In the genomic region with DNA sequence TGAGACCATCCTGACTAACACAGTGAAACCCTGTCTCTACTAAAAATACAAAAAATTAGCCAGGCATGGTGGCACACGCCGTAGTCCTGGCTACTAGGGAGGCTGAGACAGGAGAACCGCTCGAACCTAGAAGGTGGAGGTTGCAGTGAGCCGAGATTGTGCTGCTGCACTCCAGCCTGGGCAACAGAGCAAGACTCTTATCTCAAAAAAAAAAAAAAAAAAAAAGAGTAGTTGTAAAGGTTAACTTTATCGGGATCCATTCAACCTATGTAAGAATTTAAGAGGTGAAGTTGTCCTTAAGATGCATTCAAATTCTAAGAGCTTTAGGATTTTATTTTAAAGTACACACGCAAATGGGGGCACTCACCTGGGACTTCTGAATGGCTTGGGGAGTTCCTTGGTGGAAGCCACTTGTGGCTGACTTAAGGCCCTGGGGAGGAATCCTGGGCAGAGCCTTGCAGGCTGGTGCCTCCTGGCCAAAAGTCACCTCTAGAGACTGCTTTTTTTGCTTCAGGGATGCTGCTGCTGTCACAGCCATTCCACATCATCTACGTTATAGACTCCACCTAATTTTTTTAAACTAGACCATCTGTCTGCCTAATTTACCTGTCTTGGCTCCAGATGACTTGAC, we compare ENCODE assay signal across 19 cellular contexts. TPM values are rescaled to one million over a fixed set of nuclear protein-coding genes. Genes with fewer than 3 reads are reported as not detected.
DNase-seq lines count a peak whose midpoint lies in the region; ATAC-seq and TF ChIP-seq lines count a peak whose summit lies in the region.
"Had no signal": no experiment of that assay in that cellular context is flagged by ENCODE, and none has a peak within 500 bp of the region (broad histone marks: within the 10 kb centered on the region; RNA-seq: fewer than 3 reads in every experiment).

No MANE protein-coding gene starts in this region.

- H3K27ac ChIP-seq in SU-DHL-6 (ENCODE audit: low read depth, low read length) = peak overlapping the region; percentile 94

- H3K4me2 ChIP-seq in SU-DHL-6 (ENCODE audit: low read depth, low read length, poor library complexity, severe bottlenecking) = peak overlapping the region; percentile 97

- peak overlapping the region; percentile 90 for H3K9ac ChIP-seq in SU-DHL-6 (ENCODE audit: low read length)

- H3K9me3 ChIP-seq in SU-DHL-6 (ENCODE audit: insufficient read depth, low read length) (no peaks in the 10 kb centered on the region), MG63 (no peaks in the 10 kb centered on the region)

- H3K27me3 ChIP-seq in SU-DHL-6 (ENCODE audit: low read length) = no peaks in the 10 kb centered on the region
- H3K27me3 ChIP-seq in MG63 = no peaks in the 10 kb centered on the region

- no peak for ATAC-seq in activated CD4-positive, alpha-beta T cell treated with anti-CD3 and anti-CD28 coated beads for 36 hours
- ATAC-seq in naive thymus-derived CD8-positive, alpha-beta T cell = no peak
- ATAC-seq in GM18519 (IDR thresholded peaks at IDR 0.05; ENCODE audit: low FRiP score, unreplicated experiment) = no peak
- ATAC-seq: right cardiac atrium, Right ventricle myocardium inferior had no signal

- H3F3A ChIP-seq in SU-DHL-6 (ENCODE audit: insufficient read depth) = peaks cover 23% of the 10 kb centered on the region

- CTCF ChIA-PET in activated CD4-positive, alpha-beta T cell treated with anti-CD3 and anti-CD28 coated beads for 36 hours (lab: Charles Lee) = no interaction called here

- H3K9me2 ChIP-seq in SU-DHL-6 (replicated peaks; ENCODE audit: insufficient read depth, low read length) = no peaks in the 10 kb centered on the region

- H3K27me3 Mint-ChIP-seq in activated CD4-positive, alpha-beta T cell treated with anti-CD3 and anti-CD28 coated beads for 36 hours = no peaks in the 10 kb centered on the region
- H3K27me3 Mint-ChIP-seq in naive thymus-derived CD8-positive, alpha-beta T cell = no peaks in the 10 kb centered on the region

- no peak for TF ChIP-seq CTCF in GM12875 (IDR thresholded peaks at IDR 0.05; ENCODE audit: borderline replicate concordance, insufficient read depth, low read depth, low read length)
- no peak for TF ChIP-seq CTCF in SU-DHL-6 (IDR thresholded peaks at IDR 0.05; ENCODE audit: insufficient read depth, low read length, poor library complexity, severe bottlenecking)

- H3K4me3 Mint-ChIP-seq in activated CD4-positive, alpha-beta T cell treated with anti-CD3 and anti-CD28 coated beads for 36 hours = no peak overlapping the region
- peak overlapping the region in 8 of 10 donors; percentile 10 to 69 (median 51) for H3K4me3 Mint-ChIP-seq in naive thymus-derived CD8-positive, alpha-beta T cell

- H3K4me3 ChIP-seq in GM12875 (ENCODE audit: low read depth, low read length) = peak overlapping the region; percentile 92
- peak overlapping the region; percentile 90 for H3K4me3 ChIP-seq in SU-DHL-6 (ENCODE audit: insufficient read depth, low read length, poor library complexity, severe bottlenecking)
- H3K4me3 ChIP-seq in MG63 = no peak overlapping the region

- peaks cover 86% of the 10 kb centered on the region for H3K79me2 ChIP-seq in SU-DHL-6 (ENCODE audit: insufficient read depth, low read length)

- H3K9me3 Mint-ChIP-seq in activated CD4-positive, alpha-beta T cell treated with anti-CD3 and anti-CD28 coated beads for 36 hours (ENCODE audit: low read depth) = no peaks in the 10 kb centered on the region
- H3K9me3 Mint-ChIP-seq in naive thymus-derived CD8-positive, alpha-beta T cell = no peaks in the 10 kb centered on the region

- H3K27ac Mint-ChIP-seq in activated CD4-positive, alpha-beta T cell treated with anti-CD3 and anti-CD28 coated beads for 36 hours = peak overlapping the region; percentile 51
- H3K27ac Mint-ChIP-seq in naive thymus-derived CD8-positive, alpha-beta T cell = peak overlapping the region in 7 of 10 donors; percentile 21 to 95 (median 65)

- POLR2A ChIA-PET in activated CD4-positive, alpha-beta T cell treated with anti-CD3 and anti-CD28 coated beads for 36 hours (lab: Charles Lee) = no interaction called here
- POLR2A ChIA-PET in naive thymus-derived CD8-positive, alpha-beta T cell (lab: Charles Lee) = interaction anchor here (5.9 to 16.1 kb wide), 2 partner anchors 24 to 80 kb away, joined by 92 to 485 read pairs; partner anchors contain the start of gene CARMIL2

- intact Hi-C loops in activated CD4-positive, alpha-beta T cell treated with anti-CD3 and anti-CD28 coated beads for 36 hours (cut with DNase I, micrococcal nuclease) = loop anchor here in 1 of 2 experiments (10.0 kb wide), 1 partner anchor 1769 kb away; the partner anchor contains the start of genes COG8, NIP7 and PDF

- no peak overlapping the region for H2AFZ ChIP-seq in SU-DHL-6 (ENCODE audit: low read depth, low read length, severe bottlenecking)

- H3K36me3 ChIP-seq in SU-DHL-6 (ENCODE audit: low read length) = no peaks in the 10 kb centered on the region
- no peaks in the 10 kb centered on the region for H3K36me3 ChIP-seq in MG63

- H4K20me1 ChIP-seq in SU-DHL-6 (ENCODE audit: low read depth, low read length) = no peaks in the 10 kb centered on the region

- no peak for DNase-seq in activated CD4-positive, alpha-beta T cell treated with anti-CD3 and anti-CD28 coated beads for 36 hours
- no peak for DNase-seq in activated CD4-positive, alpha-beta T cell treated with anti-CD3 and anti-CD28 coated beads for 48 hours
- no peak for DNase-seq in naive thymus-derived CD8-positive, alpha-beta T cell
- DNase-seq in NCI-H2227 (lab: John Stamatoyannopoulos, UW; ENCODE audit: unreplicated experiment) (no peak), MG63 (no peak)
- DNase-seq: 8988T; activated naive CD4-positive, alpha-beta T cell treated with anti-CD3 and anti-CD28 coated beads, Interleukin-2, amount 50 U/mL, for 16 hours; COR-L47; effector CD8-positive, alpha-beta T cell; H7; NCI-H2029 treated with DMSO at 0.1 percent for 48 hours; NCI-H526 treated with DMSO at 0.1 percent for 48 hours; stimulated activated CD4-positive, alpha-beta T cell treated with anti-CD3 and anti-CD28 coated beads, Interleukin-2, amount 100 ng/mL, for 48 hours; T-helper 9 cell had no signal

- H3K36me3 Mint-ChIP-seq in activated CD4-positive, alpha-beta T cell treated with anti-CD3 and anti-CD28 coated beads for 36 hours (ENCODE audit: low read depth) = peaks cover 6% of the 10 kb centered on the region
- peaks cover 0 to 7% (median 0%) of the 10 kb centered on the region in 3 donors for H3K36me3 Mint-ChIP-seq in naive thymus-derived CD8-positive, alpha-beta T cell

- peaks cover 37% of the 10 kb centered on the region for H3K4me1 Mint-ChIP-seq in activated CD4-positive, alpha-beta T cell treated with anti-CD3 and anti-CD28 coated beads for 36 hours
- H3K4me1 Mint-ChIP-seq in naive thymus-derived CD8-positive, alpha-beta T cell = peaks cover 15 to 68% (median 55%) of the 10 kb centered on the region in 4 donors

RNA-seq across cellular contexts. Expression of gene CTCF, which starts 3.3 kb away (rescaled TPM):
- 10 to 100 TPM; 51.0 to 66.4 TPM for total RNA-seq in activated CD4-positive, alpha-beta T cell treated with anti-CD3 and anti-CD28 coated beads for 36 hours
- 10 to 100 TPM; 67.5 to 67.6 TPM for total RNA-seq in naive thymus-derived CD8-positive, alpha-beta T cell
- 10 to 100 TPM; 37.1 to 61.1 (median 51.9) TPM for polyA plus RNA-seq in naive thymus-derived CD8-positive, alpha-beta T cell
- 26.1 and 32.2 TPM in 2 replicates for total RNA-seq in MG63 (2014; rRNA removed; shearing (Covaris generic); ENCODE audit: low replicate concordance)

RNA-seq across cellular contexts. Expression of gene RIPOR1, which starts 37.0 kb away (rescaled TPM):
- total RNA-seq in activated CD4-positive, alpha-beta T cell treated with anti-CD3 and anti-CD28 coated beads for 36 hours = 10 to 100 TPM; 18.9 to 24.1 TPM
- 10 to 100 TPM; 50.1 to 57.2 TPM for total RNA-seq in naive thymus-derived CD8-positive, alpha-beta T cell
- 1 to 10 TPM; 1.5 to 3.0 (median 2.3) TPM for polyA plus RNA-seq in naive thymus-derived CD8-positive, alpha-beta T cell
- 3.1 and 5.0 TPM in 2 replicates for total RNA-seq in MG63 (2014; rRNA removed; shearing (Covaris generic); ENCODE audit: low replicate concordance)
